ENCODE assay signal across 37 cellular contexts in the genomic region with DNA sequence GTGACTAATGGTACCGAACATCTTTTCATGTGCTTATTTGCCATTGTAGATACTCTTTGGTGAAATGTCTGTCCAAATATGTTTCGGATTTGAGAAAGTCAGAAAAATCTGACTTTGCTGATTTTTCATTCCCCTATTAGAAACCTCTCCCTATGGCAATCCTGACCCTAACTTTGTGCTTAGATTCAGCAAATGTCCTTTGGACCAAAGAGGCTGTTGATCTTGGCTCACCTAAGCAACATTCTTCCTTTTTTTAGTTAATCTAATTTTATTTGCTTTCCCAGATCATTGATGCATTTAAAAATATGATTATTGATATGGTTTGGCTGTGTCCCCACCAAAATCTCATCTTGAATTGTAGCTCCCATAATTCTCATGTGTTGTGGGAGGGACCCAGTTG. TPM values are rescaled to one million over a fixed set of nuclear protein-coding genes. Genes with fewer than 3 reads are reported as not detected.
"Had no signal": no experiment of that assay in that cellular context is flagged by ENCODE, and none has a peak within 500 bp of the region (broad histone marks: within the 10 kb centered on the region; RNA-seq: fewer than 3 reads in every experiment).

No MANE protein-coding gene starts in this region.

- H3K27ac ChIP-seq: KMS-11 had no signal

- H3K4me3 ChIP-seq: MG63 had no signal

- DNase-seq: Karpas-422, Kasumi-1, MG63, MM.1S, MV-4-11, NCI-H1048, NCI-H1092, NCI-H1092 treated with DMSO at 0.1 percent for 48 hours, NCI-H1105, NCI-H1105 treated with DMSO at 0.1 percent for 48 hours, NCI-H1417, NCI-H1417 treated with DMSO at 0.1 percent for 48 hours, NCI-H1436, NCI-H1436 treated with DMSO at 0.1 percent for 48 hours, NCI-H146, NCI-H1694, NCI-H1694 treated with DMSO at 0.1 percent for 48 hours, NCI-H187, NCI-H187 treated with DMSO at 0.1 percent for 48 hours, NCI-H1930, NCI-H2029, NCI-H2029 treated with DMSO at 0.1 percent for 48 hours, NCI-H2081, NCI-H2081 treated with DMSO at 0.1 percent for 48 hours, NCI-H2107, NCI-H2171, NCI-H2171 treated with DMSO at 0.1 percent for 48 hours, NCI-H2227 treated with DMSO at 0.1 percent for 48 hours, NCI-H226, NCI-H345, NCI-H446, NCI-H446 treated with DMSO at 0.1 percent for 48 hours, NCI-H510A had no signal

- H3K4me2 ChIP-seq: KMS-11 had no signal

- H3K36me3 ChIP-seq: MG63 had no signal

- H3K9ac ChIP-seq: KMS-11 had no signal

RNA-seq across cellular contexts. Expression of a gene that starts 22.8 kb away (rescaled TPM):
- total RNA-seq: LHCN-M2, M059J, MCF 10A had no signal
